In genomic region chr3:149632225-149632624, GRCh38 we compare ENCODE assay signal across 30 cellular contexts.
"Had no signal": no experiment of that assay in that cellular context is flagged by ENCODE, and none has a peak within 500 bp of the region (broad histone marks: within the 10 kb centered on the region; RNA-seq: fewer than 3 reads in every experiment).

No MANE protein-coding gene starts in this region.

- ATAC-seq: activated CD4-positive, alpha-beta T cell treated with anti-CD3 and anti-CD28 coated beads for 36 hours; activated CD4-positive, CD25-positive, alpha-beta regulatory T cell treated with anti-CD3 and anti-CD28 coated beads, Interleukin-2, amount 50 U/mL, for 24 hours; activated CD8-positive, alpha-beta memory T cell treated with anti-CD3 and anti-CD28 coated beads, Interleukin-2, amount 10 ng/mL, durations not matched to agents 7 days and 5 days; activated CD8-positive, alpha-beta T cell treated with anti-CD3 and anti-CD28 coated beads, Interleukin-2, amount 10 ng/mL, durations not matched to agents 7 days and 5 days; activated naive CD8-positive, alpha-beta T cell treated with anti-CD3 and anti-CD28 coated beads, Interleukin-2, amount 50 U/mL, for 24 hours; WTC11 had no signal

- H3K27me3 ChIP-seq: ascending aorta had no signal

- DNase-seq: activated CD4-positive, alpha-beta memory T cell treated with anti-CD3 and anti-CD28 coated beads, Interleukin-2, amount 10 ng/mL, durations not matched to agents 7 days and 5 days; activated CD4-positive, alpha-beta T cell treated with anti-CD3 and anti-CD28 coated beads for 1 hour; activated CD4-positive, alpha-beta T cell treated with anti-CD3 and anti-CD28 coated beads for 36 hours; activated CD4-positive, alpha-beta T cell treated with anti-CD3 and anti-CD28 coated beads for 48 hours; activated CD4-positive, alpha-beta T cell treated with anti-CD3 and anti-CD28 coated beads, Interleukin-2, amount 10 ng/mL, durations not matched to agents 7 days and 5 days; activated CD4-positive, alpha-beta T cell treated with anti-CD3 and anti-CD28 coated beads, Interleukin-2, amount 50 U/mL, for 48 hours; activated CD4-positive, CD25-positive, alpha-beta regulatory T cell; activated CD8-positive, alpha-beta memory T cell treated with anti-CD3 and anti-CD28 coated beads for 24 hours; activated CD8-positive, alpha-beta memory T cell treated with anti-CD3 and anti-CD28 coated beads, Interleukin-2, amount 10 ng/mL, durations not matched to agents 7 days and 5 days; activated CD8-positive, alpha-beta memory T cell treated with anti-CD3 and anti-CD28 coated beads, Interleukin-2, amount 50 U/mL, for 48 hours; activated CD8-positive, alpha-beta T cell treated with anti-CD3 and anti-CD28 coated beads, Interleukin-2, amount 10 ng/mL, durations not matched to agents 7 days and 5 days; activated effector memory CD4-positive, alpha-beta T cell treated with Interleukin-2 at 50 U/mL for 16 hours; activated gamma-delta T cell; activated naive CD4-positive, alpha-beta T cell treated with anti-CD3 and anti-CD28 coated beads, Interleukin-2, amount 10 ng/mL, durations not matched to agents 7 days and 5 days; activated naive CD4-positive, alpha-beta T cell treated with Interleukin-2 at 50 U/mL for 16 hours; activated naive CD8-positive, alpha-beta T cell treated with anti-CD3 and anti-CD28 coated beads, Interleukin-2, amount 10 ng/mL, durations not matched to agents 7 days and 5 days; activated naive CD8-positive, alpha-beta T cell treated with anti-CD3 and anti-CD28 coated beads, Interleukin-2, amount 50 U/mL, for 24 hours; activated T-cell treated with anti-CD3 and anti-CD28 coated beads, Interleukin-2, amount 50 U/mL, for 24 hours; activated T-cell treated with anti-CD3 and anti-CD28 coated beads, Interleukin-2, amount 50 U/mL, for 48 hours; amygdala; anterior cingulate cortex; cerebellar nuclear complex; SW 1271; T-helper 1 cell; T-helper 2 cell; T-helper 9 cell had no signal

- H3K27ac ChIP-seq: VCaP had no signal

- H3K4me3 ChIP-seq: ascending aorta had no signal

- H3K9me3 ChIP-seq: ascending aorta had no signal

- H3K36me3 ChIP-seq: ascending aorta had no signal
